8 cellular contexts compared by ENCODE assay signal in the genomic region with DNA sequence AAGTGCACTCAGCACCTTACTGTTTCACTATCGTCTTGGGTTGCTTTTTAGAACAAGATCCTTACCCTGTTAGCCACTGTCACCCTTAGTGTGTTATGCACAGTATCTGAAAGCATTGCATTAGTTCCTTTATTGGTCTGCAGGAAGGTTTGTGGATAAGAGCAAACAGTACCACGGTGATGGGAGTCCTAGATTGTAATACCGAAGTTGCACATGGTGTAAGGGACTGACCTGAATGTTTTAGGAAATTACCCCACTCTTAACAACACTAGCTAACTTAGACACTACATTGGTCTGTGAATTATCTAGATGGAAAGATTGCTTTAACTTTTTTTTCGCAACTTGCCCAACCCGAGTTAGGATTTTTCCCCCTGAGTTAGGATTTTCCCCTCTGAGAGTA. TPM values are rescaled to one million over a fixed set of nuclear protein-coding genes. Genes with fewer than 3 reads are reported as not detected.
DNase-seq lines count a peak whose midpoint lies in the region; TF ChIP-seq lines count a peak whose summit lies in the region.

No MANE protein-coding gene starts in this region.

- H3K27ac ChIP-seq in left ventricle myocardium inferior (replicated peaks) = peak overlapping the region; percentile 99
- peak overlapping the region; percentile 99 for H3K27ac ChIP-seq in colonic mucosa
- peak overlapping the region; percentile 98 to 99 for H3K27ac ChIP-seq in mucosa of rectum (ENCODE audit: low read depth in 2 of 2, low read length in 2 of 2)

- H3K9me3 ChIP-seq in left ventricle myocardium inferior (replicated peaks) (no peaks in the 10 kb centered on the region), colonic mucosa (no peaks in the 10 kb centered on the region), mucosa of rectum (ENCODE audit: control insufficient read depth in 2 of 2, low read length in 2 of 2) (no peaks in the 10 kb centered on the region)

- H3K4me3 ChIP-seq in left ventricle myocardium inferior (peak overlapping the region; percentile 87), colonic mucosa (peak overlapping the region; percentile 98), mucosa of rectum (ENCODE audit: low read length in 2 of 2) (peak overlapping the region; percentile 80 to 93)

- H3K27me3 ChIP-seq in left ventricle myocardium inferior (ENCODE audit: low read depth) (no peaks in the 10 kb centered on the region), colonic mucosa (no peaks in the 10 kb centered on the region), mucosa of rectum (ENCODE audit: control insufficient read depth in 2 of 2, insufficient read depth in 2 of 2, low read length in 2 of 2) (no peaks in the 10 kb centered on the region)

- no peak for DNase-seq in left ventricle myocardium inferior
- no peak for DNase-seq in cardiac septum (ENCODE audit: low spot score)
- peak; percentile 77 for DNase-seq in OCI-M1 (lab: John Stamatoyannopoulos, UW)
- DNase-seq in colonic mucosa = peak; percentile 30
- no peak for DNase-seq in cortex of kidney (lab: John Stamatoyannopoulos, UW)
- DNase-seq in amniotic stem cell (lab: John Stamatoyannopoulos, UW) = no peak
- DNase-seq in stimulated activated CD4-positive, alpha-beta T cell treated with anti-CD3 and anti-CD28 coated beads, Interleukin-15, amount 100 ng/mL, for 24 hours = no peak

- peak overlapping the region; percentile 79 to 97 for H3K9ac ChIP-seq in colonic mucosa (ENCODE audit: low read depth in 2 of 2, low read length in 2 of 2)
- H3K9ac ChIP-seq in mucosa of rectum (ENCODE audit: low read depth in 1 of 2, low read length in 2 of 2) = peak overlapping the region; percentile 80 to 83

- intact Hi-C loops in left ventricle myocardium inferior (cut with micrococcal nuclease) = no loop called here
- intact Hi-C loops in cardiac septum (cut with DNase I) = loop anchor here (5.0 to 10.0 kb wide), 3 partner anchors 233 to 581 kb away; no protein-coding TSS in a partner anchor
- intact Hi-C loops in colonic mucosa (cut with DNase I) = no loop called here

- H3K4me1 ChIP-seq in left ventricle myocardium inferior (peaks cover 85% of the 10 kb centered on the region), colonic mucosa (peaks cover 9% of the 10 kb centered on the region), mucosa of rectum (ENCODE audit: control insufficient read depth in 2 of 2, insufficient read depth in 2 of 2, low read length in 2 of 2) (peaks cover 18 to 34% of the 10 kb centered on the region in 2 donors)

- H3K36me3 ChIP-seq in left ventricle myocardium inferior (no peaks in the 10 kb centered on the region), colonic mucosa (no peaks in the 10 kb centered on the region), mucosa of rectum (ENCODE audit: control insufficient read depth in 2 of 2, insufficient read depth in 2 of 2, low read length in 2 of 2) (no peaks in the 10 kb centered on the region)

- TF ChIP-seq CTCF in left ventricle myocardium inferior (IDR thresholded peaks at IDR 0.05; ENCODE audit: borderline replicate concordance) = no peak
- no peak for TF ChIP-seq CTCF in colonic mucosa (IDR thresholded peaks at IDR 0.05)

RNA-seq across cellular contexts. Expression of a gene that starts 1.3 kb away (rescaled TPM):
- total RNA-seq in left ventricle myocardium inferior (82.1 TPM), cardiac septum (91.3 TPM), colonic mucosa (100 to 1,000 TPM; 118 to 143 TPM)

Comparison
In these comparisons a context has a peak if more than half of its experiments do, and no peak if none do; other contexts are left out.
1. DNase-seq: peak in OCI-M1 (single experiment) and colonic mucosa (single experiment); none in left ventricle myocardium inferior (single experiment), cardiac septum (single experiment), cortex of kidney (single experiment), amniotic stem cell (single experiment) and stimulated activated CD4-positive, alpha-beta T cell treated with anti-CD3 and anti-CD28 coated beads, Interleukin-15, amount 100 ng/mL, for 24 hours (single experiment).
2. Peak in every context shown above with its lines, with median percentiles within 50 percentile points of each other: H3K27ac ChIP-seq and H3K4me3 ChIP-seq.